In genomic region chr3:149180057-149180573, GRCh38 we compare ENCODE assay signal across 9 cellular contexts. TPM values are rescaled to one million over a fixed set of nuclear protein-coding genes. Genes with fewer than 3 reads are reported as not detected.
DNase-seq lines count a peak whose midpoint lies in the region; ATAC-seq and TF ChIP-seq lines count a peak whose summit lies in the region.
"Had no signal": no experiment of that assay in that cellular context is flagged by ENCODE, and none has a peak within 500 bp of the region (broad histone marks: within the 10 kb centered on the region; RNA-seq: fewer than 3 reads in every experiment).

No MANE protein-coding gene starts in this region.

- BruUV-seq in PC-9 (replicated peaks; lab: Mats Ljungman, UMichigan): no TSS peak

- no peak overlapping the region for H3K9ac ChIP-seq in trophoblast cell (ENCODE audit: low read length)

- no peak overlapping the region for H4K8ac ChIP-seq in trophoblast cell (ENCODE audit: low read depth, low read length)

- H2BK5ac ChIP-seq in trophoblast cell (ENCODE audit: low read depth, low read length, poor library complexity): no peak overlapping the region

- H2BK12ac ChIP-seq in trophoblast cell (ENCODE audit: low read length): no peak overlapping the region

- no peaks in the 10 kb centered on the region for H4K20me1 ChIP-seq in PC-9 (ENCODE audit: insufficient read depth)

- no peak overlapping the region for H2AK5ac ChIP-seq in trophoblast cell (ENCODE audit: low read length)

- no peaks in the 10 kb centered on the region for H3K79me1 ChIP-seq in trophoblast cell (ENCODE audit: low read length)

- no peak overlapping the region for H4K91ac ChIP-seq in trophoblast cell (ENCODE audit: low read depth, low read length)

- no CpG with 5 or more reads among the region's 7 CpGs for WGBS in trophoblast cell (ENCODE audit: extremely low coverage, insufficient coverage, insufficient read length)

- H3K27me3 ChIP-seq in PC-9 (ENCODE audit: insufficient read depth, low read depth) (no peaks in the 10 kb centered on the region), trophoblast cell (ENCODE audit: insufficient read depth, low read length) (no peaks in the 10 kb centered on the region)

- H3K4me3 ChIP-seq in PC-9: no peak overlapping the region
- H3K4me3 ChIP-seq in trophoblast cell (ENCODE audit: low read depth, low read length): no peak overlapping the region

- no peak overlapping the region for H3K4me2 ChIP-seq in PC-9
- H3K4me2 ChIP-seq in trophoblast cell (ENCODE audit: low read length): no peak overlapping the region

- CTCF ChIA-PET in PC-9 (lab: Charles Lee): interaction anchor here (0.6 to 0.7 kb wide), 3 partner anchors 171 to 226 kb away, joined by 3 to 6 read pairs (median 5); no protein-coding TSS in a partner anchor

- H4K12ac ChIP-seq in trophoblast cell (ENCODE audit: low read depth, low read length): no peak overlapping the region

- no peak overlapping the region for H2AFZ ChIP-seq in PC-9
- no peak overlapping the region for H2AFZ ChIP-seq in trophoblast cell (ENCODE audit: insufficient read depth, low read length, poor library complexity)

- H3K9me3 ChIP-seq in PC-9 (ENCODE audit: insufficient read depth, low read depth) (no peaks in the 10 kb centered on the region), trophoblast cell (ENCODE audit: insufficient read depth, low read depth, low read length) (no peaks in the 10 kb centered on the region)

- H3K4me1 ChIP-seq in PC-9 (replicated peaks; ENCODE audit: insufficient read depth): peaks cover 11% of the 10 kb centered on the region
- peaks cover 0 to 3% of the 10 kb centered on the region in 2 experiments for H3K4me1 ChIP-seq in trophoblast cell (ENCODE audit: control insufficient read depth in 1 of 2, insufficient read depth in 2 of 2, low read length in 2 of 2)

- intact Hi-C loops in PC-9 (cut with micrococcal nuclease; ENCODE audit: unreplicated experiment): no loop called here

- H3K27ac ChIP-seq in PC-9: peak overlapping the region; percentile 30; the same call in 1 of the 2 replicates
- H3K27ac ChIP-seq in trophoblast cell (ENCODE audit: low read depth, low read length): no peak overlapping the region

- no peak overlapping the region for H3K14ac ChIP-seq in trophoblast cell (ENCODE audit: low read length)

- H3K79me2 ChIP-seq in PC-9 (ENCODE audit: low read depth) (no peaks in the 10 kb centered on the region), trophoblast cell (ENCODE audit: control insufficient read depth, insufficient read depth, low read length, poor library complexity) (no peaks in the 10 kb centered on the region)

- H3K18ac ChIP-seq in trophoblast cell (ENCODE audit: low read length): no peak overlapping the region

- no peak for TF ChIP-seq CTCF in PC-9 (conservative IDR thresholded peaks at IDR 0.05)

- no peaks in the 10 kb centered on the region for H3K9me2 ChIP-seq in PC-9 (ENCODE audit: insufficient read depth)

- H3K23ac ChIP-seq in trophoblast cell (ENCODE audit: low read length): no peak overlapping the region

- H2BK120ac ChIP-seq in trophoblast cell (ENCODE audit: insufficient read depth, low read length, poor library complexity): no peak overlapping the region

- no peak overlapping the region for H3K4ac ChIP-seq in trophoblast cell (ENCODE audit: low read depth, low read length)

- peak; percentile 77 for DNase-seq in DMS53 (lab: John Stamatoyannopoulos, UW)
- DNase-seq in PC-9: peak; percentile 53 to 73
- peak; percentile 100 for DNase-seq in fibroblast of gingiva (ENCODE audit: low read depth)
- peak; percentile 41 to 66 for DNase-seq in trophoblast cell
- DNase-seq in activated naive CD4-positive, alpha-beta T cell treated with anti-CD3 and anti-CD28 coated beads, Interleukin-2, amount 50 U/mL, for 16 hours: no peak
- no peak for DNase-seq in activated T-cell treated with anti-CD3 and anti-CD28 coated beads, Interleukin-2, amount 50 U/mL, for 48 hours

- ATAC-seq in HG02981 (IDR thresholded peaks at IDR 0.05; ENCODE audit: unreplicated experiment): no peak
- ATAC-seq in HG02678 (IDR thresholded peaks at IDR 0.05; ENCODE audit: unreplicated experiment): no peak

- POLR2A ChIA-PET in PC-9 (lab: Charles Lee; ENCODE audit: unreplicated experiment): interaction anchor here (0.6 to 0.8 kb wide), 2 partner anchors 160 to 293 kb away, joined by 3 to 10 read pairs; no protein-coding TSS in a partner anchor

- H3K36me3 ChIP-seq in PC-9 (ENCODE audit: low read depth): no peaks in the 10 kb centered on the region; the same call in 1 of the 2 replicates
- no peaks in the 10 kb centered on the region for H3K36me3 ChIP-seq in trophoblast cell (ENCODE audit: control insufficient read depth in 1 of 2, insufficient read depth in 2 of 2, low read length in 2 of 2)

- peaks cover 4% of the 10 kb centered on the region; the same call in 1 of the 2 replicates for H3F3A ChIP-seq in PC-9 (ENCODE audit: insufficient read depth, low read depth)

RNA-seq across cellular contexts. Expression of gene CP, which starts 41.5 kb away (rescaled TPM):
- 0.28 TPM in 1 of 2 replicates, not detected in the other for total RNA-seq in PC-9 (2021)
- 1.7 and 1.8 TPM in 2 replicates for polyA plus RNA-seq in trophoblast cell (2013)
- total RNA-seq: T-helper 1 cell treated with Interleukin-12 subunit alpha and Interleukin-12 subunit beta and Interleukin-4 antibody, amounts not matched to agents 30 ng/mL and 1 ng/mL, for 36 hours had no signal

RNA-seq across cellular contexts. Expression of gene HPS3, which starts 50.7 kb away (rescaled TPM):
- total RNA-seq in PC-9 (2021): 33.4 and 36.7 TPM in 2 replicates
- 14.1 and 15.3 TPM in 2 replicates for polyA plus RNA-seq in trophoblast cell (2013)

Comparison
In these comparisons a context has a peak if more than half of its experiments do, and no peak if none do; other contexts are left out.
1. DNase-seq: peak in DMS53 (single experiment), PC-9 (2 of 2), fibroblast of gingiva (single experiment) and trophoblast cell (2 of 2); none in activated naive CD4-positive, alpha-beta T cell treated with anti-CD3 and anti-CD28 coated beads, Interleukin-2, amount 50 U/mL, for 16 hours (single experiment) and activated T-cell treated with anti-CD3 and anti-CD28 coated beads, Interleukin-2, amount 50 U/mL, for 48 hours (0 of 2).